In genomic region chr2:110121592-110121991, GRCh38 we compare ENCODE assay signal across 25 cellular contexts. TPM values are rescaled to one million over a fixed set of nuclear protein-coding genes. Genes with fewer than 3 reads are reported as not detected.
"Had no signal": no experiment of that assay in that cellular context is flagged by ENCODE, and none has a peak within 500 bp of the region (broad histone marks: within the 10 kb centered on the region; RNA-seq: fewer than 3 reads in every experiment).

No MANE protein-coding gene starts in this region.

- H2AFZ ChIP-seq: hepatocyte had no signal

- H3K9me3 ChIP-seq: esophagus squamous epithelium, gastroesophageal sphincter, heart left ventricle, left lung, lower lobe of right lung had no signal

- H3K9me3 Mint-ChIP-seq: memory B cell had no signal

- H3K4me3 Mint-ChIP-seq: immature natural killer cell; memory B cell; naive thymus-derived CD4-positive, alpha-beta T cell had no signal

- DNase-seq: dermis blood vessel endothelial cell; dorsolateral prefrontal cortex; effector CD4-positive, alpha-beta T cell; effector memory CD4-positive, alpha-beta T cell; erythroblast; esophagus squamous epithelium; foreskin fibroblast; foreskin melanocyte; heart left ventricle; hypothalamus; immature natural killer cell; islet precursor cell; left cardiac atrium; left lung; lower lobe of right lung; mesendoderm; midbrain; naive thymus-derived CD4-positive, alpha-beta T cell had no signal

- H3K36me3 Mint-ChIP-seq: immature natural killer cell; memory B cell; naive thymus-derived CD4-positive, alpha-beta T cell had no signal

- H3K4me2 ChIP-seq: hepatocyte had no signal

- H3K36me3 ChIP-seq: esophagus squamous epithelium, gastroesophageal sphincter, heart left ventricle, left lung, lower lobe of right lung had no signal

- H3K4me3 ChIP-seq: coronary artery, dorsolateral prefrontal cortex, esophagus squamous epithelium, gastroesophageal sphincter, heart left ventricle, hepatocyte, left lung, lower lobe of right lung had no signal

- ATAC-seq: esophagus mucosa; left cardiac atrium; naive thymus-derived CD4-positive, alpha-beta T cell had no signal

- FAIRE-seq: colon had no signal

- H3K27ac ChIP-seq: coronary artery, dorsolateral prefrontal cortex, epithelial cell of prostate, gastroesophageal sphincter, hepatocyte had no signal

- H3K4me1 Mint-ChIP-seq: immature natural killer cell, memory B cell had no signal

- H3K79me2 ChIP-seq: hepatocyte had no signal

- H3K27ac Mint-ChIP-seq: immature natural killer cell; memory B cell; naive thymus-derived CD4-positive, alpha-beta T cell had no signal

RNA-seq across cellular contexts. Expression of gene MALL, which starts 6.0 kb away (rescaled TPM):
- polyA plus RNA-seq: immature natural killer cell; naive thymus-derived CD4-positive, alpha-beta T cell had no signal
